26 cellular contexts compared by ENCODE assay signal in the genomic region with DNA sequence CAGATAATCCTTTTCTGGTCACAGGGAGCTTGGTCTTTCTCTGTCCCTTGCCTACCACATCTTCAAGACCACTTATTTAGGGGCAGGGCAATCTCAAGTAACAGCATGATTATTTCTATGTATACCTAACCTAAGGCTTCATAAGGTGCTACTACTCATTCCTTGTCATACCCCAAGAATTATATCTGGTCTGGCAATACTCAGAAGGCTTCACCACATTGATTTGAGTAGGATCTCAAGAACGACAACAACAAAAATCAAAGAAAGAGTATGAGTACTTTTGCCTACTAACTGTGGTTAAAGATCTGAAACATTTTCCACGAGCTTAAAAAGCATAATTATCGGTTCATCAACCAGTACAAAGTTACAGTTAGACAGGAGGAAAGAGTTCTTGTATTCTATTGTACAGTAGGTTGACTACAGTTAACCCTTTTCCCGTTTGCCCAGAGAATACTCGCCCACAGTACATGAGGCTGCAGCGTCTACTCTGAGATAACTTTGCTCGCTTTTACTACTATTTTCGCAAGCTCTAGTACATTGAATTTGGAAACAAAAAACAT. TPM values are rescaled to one million over a fixed set of nuclear protein-coding genes. Genes with fewer than 3 reads are reported as not detected.
DNase-seq lines count a peak whose midpoint lies in the region; ATAC-seq and TF ChIP-seq lines count a peak whose summit lies in the region.
"Had no signal": no experiment of that assay in that cellular context is flagged by ENCODE, and none has a peak within 500 bp of the region (broad histone marks: within the 10 kb centered on the region; RNA-seq: fewer than 3 reads in every experiment).

No MANE protein-coding gene starts in this region.

- peaks cover 4 to 5% of the 10 kb centered on the region in 2 donors for H3K9me3 Mint-ChIP-seq in activated T-cell treated with anti-CD3 and anti-CD28 coated beads, Interleukin-2, amount 50 U/mL, for 72 hours

- H3K4me3 ChIP-seq in osteoblast (ENCODE audit: insufficient read depth, low read length) (no peak overlapping the region), upper lobe of right lung (no peak overlapping the region)

- H3K36me3 ChIP-seq in KOPT-K1 (ENCODE audit: insufficient read depth, low read length) (no peaks in the 10 kb centered on the region), osteoblast (ENCODE audit: insufficient read depth, low read length) (no peaks in the 10 kb centered on the region), upper lobe of right lung (no peaks in the 10 kb centered on the region)

- no peak overlapping the region for H3K27ac Mint-ChIP-seq in activated T-cell treated with anti-CD3 and anti-CD28 coated beads, Interleukin-2, amount 50 U/mL, for 72 hours
- H3K27ac Mint-ChIP-seq: B cell had no signal

- H3K27me3 ChIP-seq in osteoblast (ENCODE audit: insufficient read depth, low read length) (no peaks in the 10 kb centered on the region), upper lobe of right lung (no peaks in the 10 kb centered on the region)

- TF ChIP-seq CTCF in osteoblast (IDR thresholded peaks at IDR 0.05; ENCODE audit: extremely low read depth, low read depth, low read length): no peak
- no peak for TF ChIP-seq CTCF in upper lobe of right lung (IDR thresholded peaks at IDR 0.05)

- peak overlapping the region; percentile 77 for H3K27ac ChIP-seq in KOPT-K1 (ENCODE audit: low read depth, low read length, poor library complexity, severe bottlenecking)
- no peak overlapping the region for H3K27ac ChIP-seq in osteoblast (ENCODE audit: low read depth, low read length)
- no peak overlapping the region for H3K27ac ChIP-seq in upper lobe of right lung
- H3K27ac ChIP-seq: 22Rv1, C4-2B had no signal

- H3K4me1 ChIP-seq in osteoblast (ENCODE audit: insufficient read depth, low read length): no peaks in the 10 kb centered on the region
- H3K4me1 ChIP-seq in upper lobe of right lung: no peaks in the 10 kb centered on the region

- intact Hi-C loops in upper lobe of right lung (cut with DNase I): no loop called here
- intact Hi-C loops in posterior vena cava (cut with DNase I): no loop called here

- peaks cover 7 to 15% of the 10 kb centered on the region in 2 donors for H3K36me3 Mint-ChIP-seq in activated T-cell treated with anti-CD3 and anti-CD28 coated beads, Interleukin-2, amount 50 U/mL, for 72 hours (ENCODE audit: insufficient read depth in 2 of 2)

- H3K27me3 Mint-ChIP-seq in activated T-cell treated with anti-CD3 and anti-CD28 coated beads, Interleukin-2, amount 50 U/mL, for 72 hours (ENCODE audit: low read depth): no peaks in the 10 kb centered on the region
- H3K27me3 Mint-ChIP-seq: B cell had no signal

- peaks cover 14% of the 10 kb centered on the region for H3K9me3 ChIP-seq in KOPT-K1 (ENCODE audit: insufficient read depth, low read length, poor library complexity, severe bottlenecking)
- H3K9me3 ChIP-seq in osteoblast (ENCODE audit: low read depth, low read length): no peaks in the 10 kb centered on the region
- peaks cover 10% of the 10 kb centered on the region for H3K9me3 ChIP-seq in upper lobe of right lung

- H3K4me3 Mint-ChIP-seq in activated T-cell treated with anti-CD3 and anti-CD28 coated beads, Interleukin-2, amount 50 U/mL, for 72 hours: peak overlapping the region in 1 of 2 donors; percentile 33
- H3K4me3 Mint-ChIP-seq: B cell had no signal

- no peaks in the 10 kb centered on the region for H4K20me1 ChIP-seq in osteoblast (ENCODE audit: insufficient read depth, low read length)

- H3K79me2 ChIP-seq in osteoblast (ENCODE audit: insufficient read depth, low read length): no peaks in the 10 kb centered on the region

- no peak for DNase-seq in activated CD4-positive, CD25-positive, alpha-beta regulatory T cell treated with anti-CD3 and anti-CD28 coated beads, Interleukin-2, amount 50 U/mL, for 72 hours
- no peak for DNase-seq in activated T-cell treated with anti-CD3 and anti-CD28 coated beads, Interleukin-2, amount 50 U/mL, for 72 hours
- DNase-seq in activated T-cell treated with anti-CD3 and anti-CD28 coated beads, Interleukin-2, amount 50 U/mL, for 48 hours: no peak
- DNase-seq in osteoblast (ENCODE audit: insufficient read length, low spot score, missing footprints) (no peak), upper lobe of right lung (no peak), posterior vena cava (ENCODE audit: low spot score) (no peak)
- DNase-seq: Calu3, DMS79 treated with DMSO at 0.1 percent for 48 hours, IMR-90, Karpas-422, NCI-H1092, NCI-H1417 treated with DMSO at 0.1 percent for 48 hours, NCI-H187, NCI-H2081 treated with DMSO at 0.1 percent for 48 hours, NCI-H2171, NCI-H226, NCI-H510A, NCI-H69, Right ventricle myocardium superior, RPMI8226 had no signal

- H3K4me1 Mint-ChIP-seq in activated T-cell treated with anti-CD3 and anti-CD28 coated beads, Interleukin-2, amount 50 U/mL, for 72 hours (ENCODE audit: low read depth): peaks cover 13% of the 10 kb centered on the region

- peak overlapping the region; percentile 37 for H2AFZ ChIP-seq in osteoblast (ENCODE audit: low read length)

- ATAC-seq in activated CD4-positive, CD25-positive, alpha-beta regulatory T cell treated with anti-CD3 and anti-CD28 coated beads, Interleukin-2, amount 50 U/mL, for 24 hours: peak; percentile 67 to 81
- ATAC-seq in activated T-cell treated with anti-CD3 and anti-CD28 coated beads, Interleukin-2, amount 50 U/mL, for 72 hours (replicated peaks in 1 of 2): peak; percentile 64 to 65
- ATAC-seq in upper lobe of right lung: no peak
- ATAC-seq: HCT116 had no signal

- H3K4me2 ChIP-seq in osteoblast (ENCODE audit: insufficient read depth, low read length): no peak overlapping the region

RNA-seq across cellular contexts. Expression of a gene that starts 41.0 kb away (rescaled TPM):
- 10 to 100 TPM; 13.6 to 15.6 TPM for total RNA-seq in activated T-cell treated with anti-CD3 and anti-CD28 coated beads, Interleukin-2, amount 50 U/mL, for 72 hours
- total RNA-seq in osteoblast (4.7 and 5.4 TPM in 2 replicates), upper lobe of right lung (13.5 TPM), posterior vena cava (1 to 10 TPM; 4.4 to 7.3 TPM)
